ENCODE assay signal across 10 cellular contexts in genomic region chr20:10357974-10358373, GRCh38.
A peak's percentile ranks its signal among the peaks of the same experiment; 100 is the strongest.
DNase-seq lines count a peak whose midpoint lies in the region; ATAC-seq and TF ChIP-seq lines count a peak whose summit lies in the region.
"Had no signal": no experiment of that assay in that cellular context is flagged by ENCODE, and none has a peak within 500 bp of the region (broad histone marks: within the 10 kb centered on the region; RNA-seq: fewer than 3 reads in every experiment).

No MANE protein-coding gene starts in this region.

- H3K4me3 ChIP-seq in heart right ventricle (no peak overlapping the region), PC-9 (no peak overlapping the region), fibroblast of lung (replicated peaks in 1 of 4; ENCODE audit: control extremely low read depth in 1 of 4, insufficient read depth in 1 of 4, low read depth in 3 of 4, low read length in 4 of 4) (no peak overlapping the region)

- CTCF ChIA-PET in PC-9 (lab: Charles Lee), result no interaction called here

- H3K4me1 ChIP-seq in heart right ventricle (peaks cover 0 to 15% (median 7%) of the 10 kb centered on the region in 9 donors), PC-9 (replicated peaks; ENCODE audit: insufficient read depth) (peaks cover 7% of the 10 kb centered on the region), fibroblast of lung (ENCODE audit: control insufficient read depth, extremely low read depth, insufficient read depth, low read length) (peaks cover 4% of the 10 kb centered on the region)

- no peak overlapping the region for H2AFZ ChIP-seq in PC-9
- no peak overlapping the region for H2AFZ ChIP-seq in fibroblast of lung (ENCODE audit: low read length)

- H3K9me3 ChIP-seq in heart right ventricle (no peaks in the 10 kb centered on the region), PC-9 (ENCODE audit: insufficient read depth, low read depth) (no peaks in the 10 kb centered on the region), fibroblast of lung (ENCODE audit: control insufficient read depth, insufficient read depth, low read depth, low read length) (no peaks in the 10 kb centered on the region)

- no peak overlapping the region for H3K4me2 ChIP-seq in PC-9
- H3K4me2 ChIP-seq in fibroblast of lung (ENCODE audit: extremely low read depth, insufficient read depth, low read length), result no peak overlapping the region

- H3F3A ChIP-seq in PC-9 (ENCODE audit: insufficient read depth, low read depth), result no peaks in the 10 kb centered on the region

- H3K79me2 ChIP-seq in PC-9 (ENCODE audit: low read depth) (no peaks in the 10 kb centered on the region), fibroblast of lung (ENCODE audit: control insufficient read depth, insufficient read depth, low read length) (no peaks in the 10 kb centered on the region)

- no peak overlapping the region for H3K9ac ChIP-seq in fibroblast of lung (ENCODE audit: insufficient read depth, low read length)

- no peak for ATAC-seq in heart right ventricle
- no peak for ATAC-seq in left cardiac atrium
- no peak for ATAC-seq in GM19395 (IDR thresholded peaks at IDR 0.05; ENCODE audit: unreplicated experiment)
- ATAC-seq in GM19023 (IDR thresholded peaks at IDR 0.05; ENCODE audit: unreplicated experiment), result no peak

- no peak overlapping the region for H3K27ac ChIP-seq in heart right ventricle
- no peak overlapping the region for H3K27ac ChIP-seq in PC-9
- H3K27ac ChIP-seq in fibroblast of lung (ENCODE audit: insufficient read depth, low read length), result no peak overlapping the region
- H3K27ac ChIP-seq: HL-60 had no signal

- POLR2A ChIA-PET in PC-9 (lab: Charles Lee; ENCODE audit: unreplicated experiment), result no interaction called here

- H3K36me3 ChIP-seq in heart right ventricle (no peaks in the 10 kb centered on the region), PC-9 (ENCODE audit: low read depth) (no peaks in the 10 kb centered on the region), fibroblast of lung (ENCODE audit: control insufficient read depth, insufficient read depth, low read length) (no peaks in the 10 kb centered on the region)

- no peaks in the 10 kb centered on the region for H4K20me1 ChIP-seq in PC-9 (ENCODE audit: insufficient read depth)
- no peaks in the 10 kb centered on the region for H4K20me1 ChIP-seq in fibroblast of lung (ENCODE audit: control insufficient read depth, extremely low read depth, insufficient read depth, low read length)

- DNase-seq in heart right ventricle, result no peak
- no peak for DNase-seq in left cardiac atrium
- DNase-seq in PC-9, result no peak
- DNase-seq in fibroblast of lung (ENCODE audit: low read depth in 2 of 2), result peak in 1 of 2 donors; percentile 62
- DNase-seq in activated naive CD4-positive, alpha-beta T cell treated with anti-CD3 and anti-CD28 coated beads, Interleukin-2, amount 50 U/mL, for 16 hours, result no peak
- no peak for DNase-seq in GOT3 (lab: John Stamatoyannopoulos, UW)
- DNase-seq: CD4-positive, alpha-beta T cell had no signal

- peak in 7 of 9 donors; percentile 18 to 46 (median 24) for TF ChIP-seq CTCF in heart right ventricle (IDR thresholded peaks at IDR 0.05)
- TF ChIP-seq CTCF in PC-9 (conservative IDR thresholded peaks at IDR 0.05), result peak; percentile 63
- TF ChIP-seq CTCF in fibroblast of lung (conservative IDR thresholded peaks at IDR 0.05 in 1 of 2, IDR thresholded peaks at IDR 0.05 in 1 of 2; ENCODE audit: low read depth in 1 of 2, low read length in 2 of 2), result peak; percentile 46 to 64

- H3K27me3 ChIP-seq in heart right ventricle (peaks cover 0 to 1% (median 0%) of the 10 kb centered on the region in 7 donors), PC-9 (ENCODE audit: insufficient read depth, low read depth) (no peaks in the 10 kb centered on the region), fibroblast of lung (ENCODE audit: control insufficient read depth, insufficient read depth, low read length) (no peaks in the 10 kb centered on the region)

- intact Hi-C loops in heart right ventricle (cut with DNase I) (loop anchor here in 1 of 10 donors (5.0 kb wide), 1 partner anchor 74 kb away; the partner anchor contains the start of gene MKKS), left cardiac atrium (cut with DNase I) (no loop called here), PC-9 (cut with micrococcal nuclease; ENCODE audit: unreplicated experiment) (no loop called here)

- no TSS peak for BruUV-seq in PC-9 (replicated peaks; lab: Mats Ljungman, UMichigan)

- H3K9me2 ChIP-seq in PC-9 (ENCODE audit: insufficient read depth), result no peaks in the 10 kb centered on the region
